Comparison of ENCODE assay signal across 8 cellular contexts in genomic region chr17:45948881-45949624, GRCh38. TPM values are rescaled to one million over a fixed set of nuclear protein-coding genes. Genes with fewer than 3 reads are reported as not detected.
DNase-seq lines count a peak whose midpoint lies in the region; ATAC-seq, FAIRE-seq and TF ChIP-seq lines count a peak whose summit lies in the region.

No MANE protein-coding gene starts in this region.

- H3K4me1 Mint-ChIP-seq in T-helper 1 cell treated with Interleukin-12 subunit alpha and Interleukin-12 subunit beta and Interleukin-4 antibody, amounts not matched to agents 30 μg/mL and 1 μg/mL, for 36 hours (ENCODE audit: low read depth) = peaks cover 4% of the 10 kb centered on the region

- ATAC-seq in HG03280 (IDR thresholded peaks at IDR 0.05; ENCODE audit: unreplicated experiment) = peak; percentile 50
- ATAC-seq in left ventricle myocardium superior = peak; percentile 95
- ATAC-seq in psoas muscle = peak; percentile 90 to 95 (median 93)
- no peak for ATAC-seq in GM21529 (IDR thresholded peaks at IDR 0.05; ENCODE audit: unreplicated experiment)

- no peaks in the 10 kb centered on the region for H3K9me3 Mint-ChIP-seq in T-helper 1 cell treated with Interleukin-12 subunit alpha and Interleukin-12 subunit beta and Interleukin-4 antibody, amounts not matched to agents 30 μg/mL and 1 μg/mL, for 36 hours

- peak overlapping the region; percentile 78 for H3K27ac ChIP-seq in psoas muscle

- peaks cover 23% of the 10 kb centered on the region for H3K4me1 ChIP-seq in psoas muscle

- intact Hi-C loops in left ventricle myocardium superior (cut with micrococcal nuclease) (loop anchor here (10.0 kb wide), 1 partner anchor 54 kb away; the partner anchor contains the start of gene MAPT), psoas muscle (cut with DNase I) (loop anchor here in 1 of 2 donors (10.0 kb wide), 1 partner anchor 54 kb away; the partner anchor contains the start of gene MAPT)

- H3K36me3 Mint-ChIP-seq in T-helper 1 cell treated with Interleukin-12 subunit alpha and Interleukin-12 subunit beta and Interleukin-4 antibody, amounts not matched to agents 30 μg/mL and 1 μg/mL, for 36 hours (ENCODE audit: low read depth) = no peaks in the 10 kb centered on the region

- H3K4me3 ChIP-seq in psoas muscle = peak overlapping the region; percentile 53

- H3K9me3 ChIP-seq in psoas muscle = no peaks in the 10 kb centered on the region

- peaks cover 35% of the 10 kb centered on the region for H3K27me3 Mint-ChIP-seq in T-helper 1 cell treated with Interleukin-12 subunit alpha and Interleukin-12 subunit beta and Interleukin-4 antibody, amounts not matched to agents 30 μg/mL and 1 μg/mL, for 36 hours (ENCODE audit: low read depth)

- peak; percentile 63 for FAIRE-seq in urothelium cell line (lab: Jason Lieb, UNC)

- TF ChIP-seq CTCF in psoas muscle (IDR thresholded peaks at IDR 0.05) = peak; percentile 82

- no peaks in the 10 kb centered on the region for H3K36me3 ChIP-seq in psoas muscle (ENCODE audit: insufficient read depth in 1 of 2, low read depth in 1 of 2)

- DNase-seq in C1 segment of cervical spinal cord (lab: John Stamatoyannopoulos, UW) (peak in 13 of 14 donors; percentile 25 to 81 (median 52)), amniotic stem cell (lab: John Stamatoyannopoulos, UW) (peak; percentile 26), left ventricle myocardium superior (peak; percentile 88), psoas muscle (peak; percentile 86 to 90), urothelium cell line (ENCODE audit: low spot score) (peak; percentile 95)

- peak overlapping the region; percentile 52 for H3K4me3 Mint-ChIP-seq in T-helper 1 cell treated with Interleukin-12 subunit alpha and Interleukin-12 subunit beta and Interleukin-4 antibody, amounts not matched to agents 30 μg/mL and 1 μg/mL, for 36 hours

- no peak overlapping the region for H3K27ac Mint-ChIP-seq in T-helper 1 cell treated with Interleukin-12 subunit alpha and Interleukin-12 subunit beta and Interleukin-4 antibody, amounts not matched to agents 30 μg/mL and 1 μg/mL, for 36 hours

- WGBS in psoas muscle, 3 donors = 4 to 7% (median 5%) methylated on average over 34 of the region's 34 CpGs

- H3K27me3 ChIP-seq in psoas muscle (ENCODE audit: insufficient read depth in 3 of 3, low read length in 2 of 3) = no peaks in the 10 kb centered on the region

RNA-seq across cellular contexts. Expression of gene STH, which starts 50.0 kb away (rescaled TPM):
- total RNA-seq in left ventricle myocardium superior = not detected
- total RNA-seq in psoas muscle = 1 to 10 TPM in 1 of 4 donors, not detected in 3; 2.0 TPM
- under 1 TPM in 2 of 3 donors, not detected in 1; 0.25 to 0.26 TPM for polyA plus RNA-seq in psoas muscle

RNA-seq across cellular contexts. Expression of gene MAPT, which starts 54.7 kb away (rescaled TPM):
- total RNA-seq in left ventricle myocardium superior = 42.2 TPM
- total RNA-seq in psoas muscle = 100 to 1,000 TPM; 104 to 253 (median 170) TPM
- 10 to 100 TPM; 16.0 to 61.3 (median 43.9) TPM for polyA plus RNA-seq in psoas muscle

Comparison
In these comparisons a context has a peak if more than half of its experiments do, and no peak if none do; other contexts are left out.
1. DNase-seq: peak in every context shown above with its lines; median percentile 95 in urothelium cell line; 88 in left ventricle myocardium superior; 88 in psoas muscle; 52 in C1 segment of cervical spinal cord; 26 in amniotic stem cell.